ENCODE assay signal across 7 cellular contexts in genomic region chr17:63696381-63696961, GRCh38. TPM values are rescaled to one million over a fixed set of nuclear protein-coding genes. Genes with fewer than 3 reads are reported as not detected.
DNase-seq lines count a peak whose midpoint lies in the region; ATAC-seq, FAIRE-seq and TF ChIP-seq lines count a peak whose summit lies in the region.

No MANE protein-coding gene starts in this region.

- H3K27me3 ChIP-seq in KMS-11 (ENCODE audit: insufficient read depth, low read depth) (no peaks in the 10 kb centered on the region), small intestine (ENCODE audit: control insufficient read depth in 2 of 2, insufficient read depth in 2 of 2, low read length in 2 of 2) (no peaks in the 10 kb centered on the region), aorta (ENCODE audit: control insufficient read depth in 1 of 2, insufficient read depth in 2 of 2, low read length in 1 of 2) (no peaks in the 10 kb centered on the region)

- H4K20me1 ChIP-seq in KMS-11 (ENCODE audit: insufficient read depth): no peaks in the 10 kb centered on the region

- no peak for ATAC-seq in aorta (ENCODE audit: low FRiP score)

- H3K36me3 ChIP-seq in KMS-11 (ENCODE audit: insufficient read depth) (no peaks in the 10 kb centered on the region), small intestine (ENCODE audit: control insufficient read depth in 2 of 2, insufficient read depth in 2 of 2, low read length in 2 of 2) (peaks cover 5 to 12% of the 10 kb centered on the region in 2 donors), aorta (ENCODE audit: control insufficient read depth in 1 of 2, insufficient read depth in 2 of 2, low read length in 1 of 2) (peaks cover 0 to 3% of the 10 kb centered on the region in 2 donors)

- DNase-seq in GM03348 (ENCODE audit: low spot score) (peak; percentile 51), fibroblast of villous mesenchyme (ENCODE audit: low read depth) (peak; percentile 34), small intestine (no peak), aorta (no peak), kidney glomerular epithelial cell (lab: John Stamatoyannopoulos, UW) (no peak)
- peak; percentile 40 for DNase-seq in activated CD4-positive, alpha-beta T cell treated with anti-CD3 and anti-CD28 coated beads, Interleukin-2, amount 50 U/mL, for 1 hour

- H3K27ac ChIP-seq in KMS-11 (peak overlapping the region; percentile 20; the same call in 1 of the 2 replicates), small intestine (ENCODE audit: low read depth in 1 of 2, low read length in 1 of 2) (peak overlapping the region; percentile 54 to 81), aorta (ENCODE audit: low read depth in 1 of 2, low read length in 2 of 2) (no peak overlapping the region)

- H3K4me1 ChIP-seq in KMS-11 (ENCODE audit: low read depth, poor library complexity, severe bottlenecking) (peaks cover 35% of the 10 kb centered on the region), small intestine (ENCODE audit: control insufficient read depth in 2 of 2, insufficient read depth in 1 of 2, low read depth in 1 of 2, low read length in 1 of 2) (no peaks in the 10 kb centered on the region), aorta (ENCODE audit: control insufficient read depth in 1 of 2, insufficient read depth in 2 of 2, low read length in 2 of 2) (no peaks in the 10 kb centered on the region)

- FAIRE-seq in small intestine (lab: Jason Lieb, UNC): no peak

- no peak overlapping the region for H2AFZ ChIP-seq in KMS-11 (ENCODE audit: low read depth)

- H3K9me3 ChIP-seq in small intestine (ENCODE audit: control insufficient read depth, low read depth) (no peaks in the 10 kb centered on the region), aorta (ENCODE audit: control insufficient read depth, low read length) (no peaks in the 10 kb centered on the region)

- peaks cover 6% of the 10 kb centered on the region for H3K79me2 ChIP-seq in KMS-11 (ENCODE audit: insufficient read depth, low read depth)

- H3K4me3 ChIP-seq in KMS-11 (IDR thresholded peaks at IDR 0.05; ENCODE audit: insufficient read depth, low read depth, low read length) (no peak overlapping the region), fibroblast of villous mesenchyme (ENCODE audit: low read depth, low read length) (no peak overlapping the region), small intestine (ENCODE audit: low read depth in 1 of 2, low read length in 2 of 2) (no peak overlapping the region), aorta (ENCODE audit: low read length in 2 of 2) (no peak overlapping the region)

- H3K9ac ChIP-seq in KMS-11: no peak overlapping the region

- TF ChIP-seq CTCF in KMS-11 (conservative IDR thresholded peaks at IDR 0.05; ENCODE audit: low read depth, low read length): peak; percentile 47
- TF ChIP-seq CTCF in fibroblast of villous mesenchyme (IDR thresholded peaks at IDR 0.05; ENCODE audit: insufficient read depth, low read depth, low read length): peak; percentile 44

- 57 to 75% (median 68%) methylated on average over 9 of the region's 9 CpGs for WGBS in small intestine, 3 donors
- WGBS in aorta, 2 donors: 70 to 73% methylated on average over 9 of the region's 9 CpGs

- intact Hi-C loops in aorta (cut with DNase I): loop anchor here in 1 of 2 donors (5.0 kb wide), 1 partner anchor 74 kb away; the partner anchor contains the start of gene MAP3K3

- H3K4me2 ChIP-seq in KMS-11: no peak overlapping the region

RNA-seq across cellular contexts. Expression of gene LIMD2, which starts 3.5 kb away (rescaled TPM):
- total RNA-seq in fibroblast of villous mesenchyme (4.5 and 5.2 TPM in 2 replicates), aorta (10 to 100 TPM; 15.6 to 23.1 TPM)
- polyA plus RNA-seq in small intestine (10 to 100 TPM in 2 of 3 donors, 1 to 10 TPM in 1; 2.0 to 14.7 (median 11.6) TPM), aorta (10 to 100 TPM; 20.8 to 23.1 TPM)

RNA-seq across cellular contexts. Expression of gene STRADA, which starts 45.1 kb away (rescaled TPM):
- total RNA-seq in fibroblast of villous mesenchyme (23.2 and 25.0 TPM in 2 replicates), aorta (10 to 100 TPM; 39.0 to 63.8 TPM)
- polyA plus RNA-seq in small intestine (10 to 100 TPM in 2 of 3 donors, 1 to 10 TPM in 1; 8.1 to 15.0 (median 11.5) TPM), aorta (10 to 100 TPM; 10.8 to 43.0 TPM)

Comparison
In these comparisons a context has a peak if more than half of its experiments do, and no peak if none do; other contexts are left out.
1. DNase-seq: peak in GM03348 (single experiment), activated CD4-positive, alpha-beta T cell treated with anti-CD3 and anti-CD28 coated beads, Interleukin-2, amount 50 U/mL, for 1 hour (single experiment) and fibroblast of villous mesenchyme (single experiment); none in small intestine (single experiment), aorta (0 of 2) and kidney glomerular epithelial cell (single experiment).
2. H3K27ac ChIP-seq: peak in KMS-11 (single experiment) and small intestine (2 of 2); none in aorta (0 of 2).